Comparison of ENCODE assay signal across 1 cellular context in genomic region chr5:123438244-123438643, GRCh38.
TF ChIP-seq lines count a peak whose summit lies in the region.

No MANE protein-coding gene starts in this region.

TF ChIP-seq in GM12878, 131 proteins besides CTCF, POLR2A, EP300 and RAD21 (continued from another document and continues in another):
- TF ChIP-seq PKNOX1 (IDR thresholded peaks at IDR 0.05) (no peak), SIN3A (IDR thresholded peaks at IDR 0.05; ENCODE audit: low read depth, low read length) (no peak), TAF1 (IDR thresholded peaks at IDR 0.05; ENCODE audit: borderline replicate concordance, low read depth, low read length) (no peak), SRF (IDR thresholded peaks at IDR 0.05; ENCODE audit: low read depth in 2 of 2, low read length in 2 of 2) (no peak), JUNB (IDR thresholded peaks at IDR 0.05) (peak; percentile 71), BRCA1 (IDR thresholded peaks at IDR 0.05; ENCODE audit: low read depth, low read length) (no peak), MXI1 (IDR thresholded peaks at IDR 0.05; ENCODE audit: low read depth, low read length) (no peak), POLR2AphosphoS2 (IDR thresholded peaks at IDR 0.05; ENCODE audit: low read depth, low read length) (no peak), MTA2 (IDR thresholded peaks at IDR 0.05; ENCODE audit: low read depth) (no peak), SIX5 (IDR thresholded peaks at IDR 0.05; ENCODE audit: low read depth, low read length, severe bottlenecking) (no peak), NFXL1 (IDR thresholded peaks at IDR 0.05; ENCODE audit: borderline replicate concordance) (no peak), RBBP5 (conservative IDR thresholded peaks at IDR 0.05) (no peak), ELK1 (IDR thresholded peaks at IDR 0.05; ENCODE audit: low read depth, low read length) (no peak), BACH1 (IDR thresholded peaks at IDR 0.05; ENCODE audit: borderline replicate concordance) (no peak), STAT1 (conservative IDR thresholded peaks at IDR 0.05) (no peak), STAT3 (IDR thresholded peaks at IDR 0.05; ENCODE audit: low read depth, low read length) (no peak), NR2C2 (IDR thresholded peaks at IDR 0.05; ENCODE audit: borderline replicate concordance, control insufficient read depth, insufficient read length, low read depth) (no peak), TCF12 (IDR thresholded peaks at IDR 0.05; ENCODE audit: low read depth, low read length) (no peak), IKZF1 (conservative IDR thresholded peaks at IDR 0.05) (peak; percentile 73), IRF4 (IDR thresholded peaks at IDR 0.05; ENCODE audit: low read depth, low read length) (peak; percentile 71; the same call in 1 of the 2 replicates), NRF1 (conservative IDR thresholded peaks at IDR 0.05; ENCODE audit: low read depth, low read length) (no peak), EED (IDR thresholded peaks at IDR 0.05; ENCODE audit: low read depth) (peak; percentile 85), CHD1 (IDR thresholded peaks at IDR 0.05; ENCODE audit: low read depth, low read length) (no peak), PAX5 (IDR thresholded peaks at IDR 0.05; ENCODE audit: borderline replicate concordance, low read depth, low read length) (no peak), POLR2AphosphoS5 (IDR thresholded peaks at IDR 0.05; ENCODE audit: low read length) (no peak), TCF7 (IDR thresholded peaks at IDR 0.05; ENCODE audit: borderline replicate concordance) (no peak), RELA (IDR thresholded peaks at IDR 0.05; ENCODE audit: borderline replicate concordance, partially characterized antibody) (peak; percentile 67), NR2C1 (IDR thresholded peaks at IDR 0.05) (no peak), CREM (IDR thresholded peaks at IDR 0.05; ENCODE audit: low read depth) (no peak), ZNF274 (IDR thresholded peaks at IDR 0.05; ENCODE audit: insufficient read depth, insufficient read length) (no peak), CHD2 (IDR thresholded peaks at IDR 0.05; ENCODE audit: borderline replicate concordance, low read depth, low read length) (no peak), BMI1 (IDR thresholded peaks at IDR 0.05; ENCODE audit: borderline replicate concordance) (no peak), ZNF207 (IDR thresholded peaks at IDR 0.05; ENCODE audit: borderline replicate concordance) (no peak), CEBPB (IDR thresholded peaks at IDR 0.05; ENCODE audit: borderline replicate concordance in 1 of 2, low read depth in 2 of 2, low read length in 2 of 2) (no peak), YBX1 (IDR thresholded peaks at IDR 0.05) (no peak), NFIC (IDR thresholded peaks at IDR 0.05; ENCODE audit: low read depth, low read length) (peak; percentile 46; the same call in 1 of the 2 replicates), RCOR1 (conservative IDR thresholded peaks at IDR 0.05; ENCODE audit: low read depth, low read length) (no peak), RFX5 (IDR thresholded peaks at IDR 0.05; ENCODE audit: low read depth, low read length) (no peak)
- TF ChIP-seq, protein P1, sequence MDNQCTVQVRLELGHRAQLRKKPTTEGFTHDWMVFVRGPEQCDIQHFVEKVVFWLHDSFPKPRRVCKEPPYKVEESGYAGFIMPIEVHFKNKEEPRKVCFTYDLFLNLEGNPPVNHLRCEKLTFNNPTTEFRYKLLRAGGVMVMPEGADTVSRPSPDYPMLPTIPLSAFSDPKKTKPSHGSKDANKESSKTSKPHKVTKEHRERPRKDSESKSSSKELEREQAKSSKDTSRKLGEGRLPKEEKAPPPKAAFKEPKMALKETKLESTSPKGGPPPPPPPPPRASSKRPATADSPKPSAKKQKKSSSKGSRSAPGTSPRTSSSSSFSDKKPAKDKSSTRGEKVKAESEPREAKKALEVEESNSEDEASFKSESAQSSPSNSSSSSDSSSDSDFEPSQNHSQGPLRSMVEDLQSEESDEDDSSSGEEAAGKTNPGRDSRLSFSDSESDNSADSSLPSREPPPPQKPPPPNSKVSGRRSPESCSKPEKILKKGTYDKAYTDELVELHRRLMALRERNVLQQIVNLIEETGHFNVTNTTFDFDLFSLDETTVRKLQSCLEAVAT (IDR thresholded peaks at IDR 0.05), result no peak
- TF ChIP-seq, protein P2, sequence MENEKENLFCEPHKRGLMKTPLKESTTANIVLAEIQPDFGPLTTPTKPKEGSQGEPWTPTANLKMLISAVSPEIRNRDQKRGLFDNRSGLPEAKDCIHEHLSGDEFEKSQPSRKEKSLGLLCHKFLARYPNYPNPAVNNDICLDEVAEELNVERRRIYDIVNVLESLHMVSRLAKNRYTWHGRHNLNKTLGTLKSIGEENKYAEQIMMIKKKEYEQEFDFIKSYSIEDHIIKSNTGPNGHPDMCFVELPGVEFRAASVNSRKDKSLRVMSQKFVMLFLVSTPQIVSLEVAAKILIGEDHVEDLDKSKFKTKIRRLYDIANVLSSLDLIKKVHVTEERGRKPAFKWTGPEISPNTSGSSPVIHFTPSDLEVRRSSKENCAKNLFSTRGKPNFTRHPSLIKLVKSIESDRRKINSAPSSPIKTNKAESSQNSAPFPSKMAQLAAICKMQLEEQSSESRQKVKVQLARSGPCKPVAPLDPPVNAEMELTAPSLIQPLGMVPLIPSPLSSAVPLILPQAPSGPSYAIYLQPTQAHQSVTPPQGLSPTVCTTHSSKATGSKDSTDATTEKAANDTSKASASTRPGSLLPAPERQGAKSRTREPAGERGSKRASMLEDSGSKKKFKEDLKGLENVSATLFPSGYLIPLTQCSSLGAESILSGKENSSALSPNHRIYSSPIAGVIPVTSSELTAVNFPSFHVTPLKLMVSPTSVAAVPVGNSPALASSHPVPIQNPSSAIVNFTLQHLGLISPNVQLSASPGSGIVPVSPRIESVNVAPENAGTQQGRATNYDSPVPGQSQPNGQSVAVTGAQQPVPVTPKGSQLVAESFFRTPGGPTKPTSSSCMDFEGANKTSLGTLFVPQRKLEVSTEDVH (IDR thresholded peaks at IDR 0.05; ENCODE audit: low read depth, partially characterized antibody), result no peak
- TF ChIP-seq, protein P3, sequence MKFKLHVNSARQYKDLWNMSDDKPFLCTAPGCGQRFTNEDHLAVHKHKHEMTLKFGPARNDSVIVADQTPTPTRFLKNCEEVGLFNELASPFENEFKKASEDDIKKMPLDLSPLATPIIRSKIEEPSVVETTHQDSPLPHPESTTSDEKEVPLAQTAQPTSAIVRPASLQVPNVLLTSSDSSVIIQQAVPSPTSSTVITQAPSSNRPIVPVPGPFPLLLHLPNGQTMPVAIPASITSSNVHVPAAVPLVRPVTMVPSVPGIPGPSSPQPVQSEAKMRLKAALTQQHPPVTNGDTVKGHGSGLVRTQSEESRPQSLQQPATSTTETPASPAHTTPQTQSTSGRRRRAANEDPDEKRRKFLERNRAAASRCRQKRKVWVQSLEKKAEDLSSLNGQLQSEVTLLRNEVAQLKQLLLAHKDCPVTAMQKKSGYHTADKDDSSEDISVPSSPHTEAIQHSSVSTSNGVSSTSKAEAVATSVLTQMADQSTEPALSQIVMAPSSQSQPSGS (IDR thresholded peaks at IDR 0.05; ENCODE audit: low read length), result no peak
- TF ChIP-seq, protein P4, sequence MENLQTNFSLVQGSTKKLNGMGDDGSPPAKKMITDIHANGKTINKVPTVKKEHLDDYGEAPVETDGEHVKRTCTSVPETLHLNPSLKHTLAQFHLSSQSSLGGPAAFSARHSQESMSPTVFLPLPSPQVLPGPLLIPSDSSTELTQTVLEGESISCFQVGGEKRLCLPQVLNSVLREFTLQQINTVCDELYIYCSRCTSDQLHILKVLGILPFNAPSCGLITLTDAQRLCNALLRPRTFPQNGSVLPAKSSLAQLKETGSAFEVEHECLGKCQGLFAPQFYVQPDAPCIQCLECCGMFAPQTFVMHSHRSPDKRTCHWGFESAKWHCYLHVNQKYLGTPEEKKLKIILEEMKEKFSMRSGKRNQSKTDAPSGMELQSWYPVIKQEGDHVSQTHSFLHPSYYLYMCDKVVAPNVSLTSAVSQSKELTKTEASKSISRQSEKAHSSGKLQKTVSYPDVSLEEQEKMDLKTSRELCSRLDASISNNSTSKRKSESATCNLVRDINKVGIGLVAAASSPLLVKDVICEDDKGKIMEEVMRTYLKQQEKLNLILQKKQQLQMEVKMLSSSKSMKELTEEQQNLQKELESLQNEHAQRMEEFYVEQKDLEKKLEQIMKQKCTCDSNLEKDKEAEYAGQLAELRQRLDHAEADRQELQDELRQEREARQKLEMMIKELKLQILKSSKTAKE (IDR thresholded peaks at IDR 0.05; ENCODE audit: low read depth, poor library complexity, severe bottlenecking), result no peak
- TF ChIP-seq, protein P5, sequence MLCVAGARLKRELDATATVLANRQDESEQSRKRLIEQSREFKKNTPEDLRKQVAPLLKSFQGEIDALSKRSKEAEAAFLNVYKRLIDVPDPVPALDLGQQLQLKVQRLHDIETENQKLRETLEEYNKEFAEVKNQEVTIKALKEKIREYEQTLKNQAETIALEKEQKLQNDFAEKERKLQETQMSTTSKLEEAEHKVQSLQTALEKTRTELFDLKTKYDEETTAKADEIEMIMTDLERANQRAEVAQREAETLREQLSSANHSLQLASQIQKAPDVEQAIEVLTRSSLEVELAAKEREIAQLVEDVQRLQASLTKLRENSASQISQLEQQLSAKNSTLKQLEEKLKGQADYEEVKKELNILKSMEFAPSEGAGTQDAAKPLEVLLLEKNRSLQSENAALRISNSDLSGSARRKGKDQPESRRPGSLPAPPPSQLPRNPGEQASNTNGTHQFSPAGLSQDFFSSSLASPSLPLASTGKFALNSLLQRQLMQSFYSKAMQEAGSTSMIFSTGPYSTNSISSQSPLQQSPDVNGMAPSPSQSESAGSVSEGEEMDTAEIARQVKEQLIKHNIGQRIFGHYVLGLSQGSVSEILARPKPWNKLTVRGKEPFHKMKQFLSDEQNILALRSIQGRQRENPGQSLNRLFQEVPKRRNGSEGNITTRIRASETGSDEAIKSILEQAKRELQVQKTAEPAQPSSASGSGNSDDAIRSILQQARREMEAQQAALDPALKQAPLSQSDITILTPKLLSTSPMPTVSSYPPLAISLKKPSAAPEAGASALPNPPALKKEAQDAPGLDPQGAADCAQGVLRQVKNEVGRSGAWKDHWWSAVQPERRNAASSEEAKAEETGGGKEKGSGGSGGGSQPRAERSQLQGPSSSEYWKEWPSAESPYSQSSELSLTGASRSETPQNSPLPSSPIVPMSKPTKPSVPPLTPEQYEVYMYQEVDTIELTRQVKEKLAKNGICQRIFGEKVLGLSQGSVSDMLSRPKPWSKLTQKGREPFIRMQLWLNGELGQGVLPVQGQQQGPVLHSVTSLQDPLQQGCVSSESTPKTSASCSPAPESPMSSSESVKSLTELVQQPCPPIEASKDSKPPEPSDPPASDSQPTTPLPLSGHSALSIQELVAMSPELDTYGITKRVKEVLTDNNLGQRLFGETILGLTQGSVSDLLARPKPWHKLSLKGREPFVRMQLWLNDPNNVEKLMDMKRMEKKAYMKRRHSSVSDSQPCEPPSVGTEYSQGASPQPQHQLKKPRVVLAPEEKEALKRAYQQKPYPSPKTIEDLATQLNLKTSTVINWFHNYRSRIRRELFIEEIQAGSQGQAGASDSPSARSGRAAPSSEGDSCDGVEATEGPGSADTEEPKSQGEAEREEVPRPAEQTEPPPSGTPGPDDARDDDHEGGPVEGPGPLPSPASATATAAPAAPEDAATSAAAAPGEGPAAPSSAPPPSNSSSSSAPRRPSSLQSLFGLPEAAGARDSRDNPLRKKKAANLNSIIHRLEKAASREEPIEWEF (IDR thresholded peaks at IDR 0.05; ENCODE audit: insufficient replicate concordance, low read depth, low read length), result no peak
- TF ChIP-seq, protein P6, sequence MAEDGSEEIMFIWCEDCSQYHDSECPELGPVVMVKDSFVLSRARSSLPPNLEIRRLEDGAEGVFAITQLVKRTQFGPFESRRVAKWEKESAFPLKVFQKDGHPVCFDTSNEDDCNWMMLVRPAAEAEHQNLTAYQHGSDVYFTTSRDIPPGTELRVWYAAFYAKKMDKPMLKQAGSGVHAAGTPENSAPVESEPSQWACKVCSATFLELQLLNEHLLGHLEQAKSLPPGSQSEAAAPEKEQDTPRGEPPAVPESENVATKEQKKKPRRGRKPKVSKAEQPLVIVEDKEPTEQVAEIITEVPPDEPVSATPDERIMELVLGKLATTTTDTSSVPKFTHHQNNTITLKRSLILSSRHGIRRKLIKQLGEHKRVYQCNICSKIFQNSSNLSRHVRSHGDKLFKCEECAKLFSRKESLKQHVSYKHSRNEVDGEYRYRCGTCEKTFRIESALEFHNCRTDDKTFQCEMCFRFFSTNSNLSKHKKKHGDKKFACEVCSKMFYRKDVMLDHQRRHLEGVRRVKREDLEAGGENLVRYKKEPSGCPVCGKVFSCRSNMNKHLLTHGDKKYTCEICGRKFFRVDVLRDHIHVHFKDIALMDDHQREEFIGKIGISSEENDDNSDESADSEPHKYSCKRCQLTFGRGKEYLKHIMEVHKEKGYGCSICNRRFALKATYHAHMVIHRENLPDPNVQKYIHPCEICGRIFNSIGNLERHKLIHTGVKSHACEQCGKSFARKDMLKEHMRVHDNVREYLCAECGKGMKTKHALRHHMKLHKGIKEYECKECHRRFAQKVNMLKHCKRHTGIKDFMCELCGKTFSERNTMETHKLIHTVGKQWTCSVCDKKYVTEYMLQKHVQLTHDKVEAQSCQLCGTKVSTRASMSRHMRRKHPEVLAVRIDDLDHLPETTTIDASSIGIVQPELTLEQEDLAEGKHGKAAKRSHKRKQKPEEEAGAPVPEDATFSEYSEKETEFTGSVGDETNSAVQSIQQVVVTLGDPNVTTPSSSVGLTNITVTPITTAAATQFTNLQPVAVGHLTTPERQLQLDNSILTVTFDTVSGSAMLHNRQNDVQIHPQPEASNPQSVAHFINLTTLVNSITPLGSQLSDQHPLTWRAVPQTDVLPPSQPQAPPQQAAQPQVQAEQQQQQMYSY (CRISPR knock-in tag; IDR thresholded peaks at IDR 0.05), result no peak
- TF ChIP-seq, protein P7, sequence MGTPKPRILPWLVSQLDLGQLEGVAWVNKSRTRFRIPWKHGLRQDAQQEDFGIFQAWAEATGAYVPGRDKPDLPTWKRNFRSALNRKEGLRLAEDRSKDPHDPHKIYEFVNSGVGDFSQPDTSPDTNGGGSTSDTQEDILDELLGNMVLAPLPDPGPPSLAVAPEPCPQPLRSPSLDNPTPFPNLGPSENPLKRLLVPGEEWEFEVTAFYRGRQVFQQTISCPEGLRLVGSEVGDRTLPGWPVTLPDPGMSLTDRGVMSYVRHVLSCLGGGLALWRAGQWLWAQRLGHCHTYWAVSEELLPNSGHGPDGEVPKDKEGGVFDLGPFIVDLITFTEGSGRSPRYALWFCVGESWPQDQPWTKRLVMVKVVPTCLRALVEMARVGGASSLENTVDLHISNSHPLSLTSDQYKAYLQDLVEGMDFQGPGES (IDR thresholded peaks at IDR 0.05), result no peak
